In the genomic region with DNA sequence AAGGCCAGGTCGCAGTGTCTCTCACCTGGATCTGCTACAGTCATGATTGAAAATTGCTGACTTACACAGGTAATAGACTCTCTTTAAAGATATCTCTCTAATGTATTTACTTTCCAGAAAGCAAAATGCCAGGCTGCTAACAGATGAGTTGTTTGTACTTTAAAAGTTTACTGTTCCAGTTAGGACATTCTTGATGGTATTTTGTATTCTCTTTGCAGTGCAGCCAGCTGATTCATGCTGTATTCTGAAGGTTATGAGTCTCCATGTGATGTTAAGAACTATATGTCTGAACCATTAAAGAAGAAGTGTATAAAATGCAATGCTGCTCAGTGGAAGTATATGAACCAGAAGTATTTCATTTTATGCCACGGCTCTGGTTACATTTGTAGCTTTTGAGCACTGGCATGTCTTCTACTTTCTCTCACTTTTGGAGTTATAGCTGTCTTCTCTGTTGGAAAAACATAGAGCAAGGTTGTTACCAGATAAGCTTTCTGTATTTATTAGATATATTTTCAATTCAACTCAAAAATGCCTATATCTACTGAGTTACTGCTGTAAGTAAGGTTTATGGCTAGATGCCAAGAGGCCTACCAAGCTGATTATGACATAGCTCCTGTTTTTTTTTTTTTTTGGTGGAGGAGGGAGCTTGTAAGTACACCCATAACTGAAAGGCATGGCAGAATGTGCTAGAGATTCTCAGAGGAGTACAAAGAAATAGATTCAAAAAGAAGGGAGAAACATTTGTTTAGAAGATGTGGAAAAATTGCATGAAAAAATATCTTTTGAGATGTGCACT, we compare ENCODE assay signal across 17 cellular contexts.
DNase-seq lines count a peak whose midpoint lies in the region; ATAC-seq and TF ChIP-seq lines count a peak whose summit lies in the region.
"Had no signal": no experiment of that assay in that cellular context is flagged by ENCODE, and none has a peak within 500 bp of the region (broad histone marks: within the 10 kb centered on the region; RNA-seq: fewer than 3 reads in every experiment).

No MANE protein-coding gene starts in this region.

- no peak overlapping the region for H2AFZ ChIP-seq in H9 (ENCODE audit: low read length)

- no peaks in the 10 kb centered on the region for H4K20me1 ChIP-seq in H9 (ENCODE audit: control insufficient read depth, insufficient read depth, insufficient read length)

- no peaks in the 10 kb centered on the region for H3K4me1 ChIP-seq in H9 (ENCODE audit: insufficient read depth, low read length)
- H3K4me1 ChIP-seq: right atrium auricular region, SJCRH30 had no signal

- H3K4me1 Mint-ChIP-seq in H9, result no peaks in the 10 kb centered on the region
- peaks cover 3% of the 10 kb centered on the region for H3K4me1 Mint-ChIP-seq in osteocyte (ENCODE audit: unreplicated experiment)
- H3K4me1 Mint-ChIP-seq: activated naive CD8-positive, alpha-beta T cell treated with anti-CD3 and anti-CD28 coated beads for 36 hours had no signal

- H2BK15ac ChIP-seq in H9 (ENCODE audit: low read depth, low read length), result no peak overlapping the region

- H3K27me3 ChIP-seq in H9 (ENCODE audit: insufficient read depth, low read length), result no peaks in the 10 kb centered on the region
- H3K27me3 ChIP-seq: colonic mucosa, right atrium auricular region, SJCRH30 had no signal

- H4K5ac ChIP-seq in H9 (ENCODE audit: insufficient read length, low read depth, low read length), result no peak overlapping the region

- TF ChIP-seq CTCF in choroid plexus epithelial cell (conservative IDR thresholded peaks at IDR 0.05; ENCODE audit: low read depth, low read length) (no peak), H9 (conservative IDR thresholded peaks at IDR 0.05) (no peak), osteocyte (IDR thresholded peaks at IDR 0.05) (no peak)

- H2BK12ac ChIP-seq in H9 (ENCODE audit: insufficient read length, low read depth, low read length), result no peak overlapping the region

- no peak overlapping the region for H3K4me2 ChIP-seq in H9 (ENCODE audit: insufficient read depth, insufficient read length, low read length)

- no peak overlapping the region for H3K4ac ChIP-seq in H9 (ENCODE audit: low read depth, low read length)

- no peaks in the 10 kb centered on the region for H3K79me2 ChIP-seq in H9 (ENCODE audit: insufficient read depth, low read length)

- no peak overlapping the region for H3K27ac Mint-ChIP-seq in H9
- H3K27ac Mint-ChIP-seq in osteocyte (ENCODE audit: unreplicated experiment), result no peak overlapping the region
- H3K27ac Mint-ChIP-seq: activated naive CD8-positive, alpha-beta T cell treated with anti-CD3 and anti-CD28 coated beads for 36 hours had no signal

- no peak overlapping the region for H3T11ph ChIP-seq in H9 (ENCODE audit: low read length)

- H3K56ac ChIP-seq in H9 (ENCODE audit: insufficient read length, low read depth, low read length), result no peak overlapping the region

- no peak overlapping the region for H3K18ac ChIP-seq in H9 (ENCODE audit: insufficient read length, low read depth, low read length)

- H3K14ac ChIP-seq in H9 (ENCODE audit: insufficient read depth, low read length), result no peak overlapping the region

- H3K27me3 Mint-ChIP-seq in H9 (ENCODE audit: low read depth) (no peaks in the 10 kb centered on the region), osteocyte (ENCODE audit: unreplicated experiment) (peaks cover 18% of the 10 kb centered on the region)
- H3K27me3 Mint-ChIP-seq: activated naive CD8-positive, alpha-beta T cell treated with anti-CD3 and anti-CD28 coated beads for 36 hours had no signal

- H3K9ac ChIP-seq in H9 (ENCODE audit: extremely low read depth, insufficient read length, low read length), result no peak overlapping the region

- ATAC-seq in HG02970 (IDR thresholded peaks at IDR 0.05; ENCODE audit: low FRiP score, unreplicated experiment), result no peak

- no peak overlapping the region for H3K23ac ChIP-seq in H9 (ENCODE audit: insufficient read length, low read depth, low read length)

- WGBS in H9 (ENCODE audit: extremely low coverage, insufficient read length, low lambda C conversion rate), result no CpG with 5 or more reads among the region's 2 CpGs

- H3K4me3 Mint-ChIP-seq in H9 (no peak overlapping the region), osteocyte (ENCODE audit: unreplicated experiment) (no peak overlapping the region)
- H3K4me3 Mint-ChIP-seq: activated naive CD8-positive, alpha-beta T cell treated with anti-CD3 and anti-CD28 coated beads for 36 hours; CD14-positive monocyte; IgD-negative memory B cell had no signal

- H3K79me1 ChIP-seq in H9 (ENCODE audit: insufficient read depth, low read depth, low read length, poor library complexity, severe bottlenecking), result no peaks in the 10 kb centered on the region

- no peak overlapping the region for H2BK5ac ChIP-seq in H9 (ENCODE audit: insufficient read length, low read length)

- H3K4me3 ChIP-seq in choroid plexus epithelial cell (ENCODE audit: low read depth, low read length), result no peak overlapping the region
- H3K4me3 ChIP-seq: colonic mucosa, right atrium auricular region, SJCRH30 had no signal

- no peak overlapping the region for H3K27ac ChIP-seq in H9 (ENCODE audit: insufficient read length, low read depth, low read length)
- H3K27ac ChIP-seq: colonic mucosa, right atrium auricular region, SJCRH30 had no signal

- H2BK20ac ChIP-seq in H9 (ENCODE audit: low read depth, low read length, poor library complexity, severe bottlenecking), result no peak overlapping the region

- H2BK120ac ChIP-seq in H9 (ENCODE audit: low read depth, low read length, poor library complexity, severe bottlenecking), result no peak overlapping the region

- H3K23me2 ChIP-seq in H9 (ENCODE audit: insufficient read length, low read depth, low read length, poor library complexity, severe bottlenecking), result no peaks in the 10 kb centered on the region

- H3K9me3 Mint-ChIP-seq in H9, result no peaks in the 10 kb centered on the region
- H3K9me3 Mint-ChIP-seq in osteocyte (ENCODE audit: unreplicated experiment), result no peaks in the 10 kb centered on the region
- H3K9me3 Mint-ChIP-seq: activated naive CD8-positive, alpha-beta T cell treated with anti-CD3 and anti-CD28 coated beads for 36 hours had no signal

- H4K8ac ChIP-seq in H9 (replicated peaks; ENCODE audit: insufficient read length, low read depth, low read length), result no peak overlapping the region

- peak; percentile 17 for DNase-seq in EL
- peak; percentile 36 for DNase-seq in NCI-H2171 treated with DMSO at 0.1 percent for 48 hours (lab: John Stamatoyannopoulos, UW)
- DNase-seq in choroid plexus epithelial cell (ENCODE audit: low read depth), result peak; percentile 90
- peak; percentile 8 for DNase-seq in lung microvascular endothelial cell (ENCODE audit: low read depth in 2 of 2)
- DNase-seq in activated CD4-positive, CD25-positive, alpha-beta regulatory T cell treated with anti-CD3 and anti-CD28 coated beads, Interleukin-2, amount 50 U/mL, for 72 hours, result no peak
- no peak for DNase-seq in H9
- DNase-seq in osteocyte (ENCODE audit: extremely low spot score, unreplicated experiment), result no peak
- DNase-seq: activated CD4-positive, CD25-positive, alpha-beta regulatory T cell; activated naive CD8-positive, alpha-beta T cell treated with anti-CD3 and anti-CD28 coated beads for 36 hours; colonic mucosa; foreskin melanocyte; NK-92 treated with Interleukin-12 subunit alpha and Interleukin-12 subunit beta, amount 100 ng/mL, for 24 hours had no signal

- H3K9me3 ChIP-seq in H9 (ENCODE audit: control insufficient read depth, low read depth, low read length), result no peaks in the 10 kb centered on the region
- H3K9me3 ChIP-seq: colonic mucosa, right atrium auricular region, SJCRH30 had no signal

- H4K91ac ChIP-seq in H9 (ENCODE audit: insufficient read length, low read depth, low read length), result no peak overlapping the region

- H3K36me3 Mint-ChIP-seq in H9 (ENCODE audit: insufficient read depth in 1 of 3, low read depth in 3 of 3) (no peaks in the 10 kb centered on the region), osteocyte (ENCODE audit: unreplicated experiment) (no peaks in the 10 kb centered on the region)
- H3K36me3 Mint-ChIP-seq: activated naive CD8-positive, alpha-beta T cell treated with anti-CD3 and anti-CD28 coated beads for 36 hours; CD14-positive monocyte; IgD-negative memory B cell had no signal

- H2AK5ac ChIP-seq in H9 (ENCODE audit: insufficient read length, low read length), result no peak overlapping the region

Comparison
In these comparisons a context has a peak if more than half of its experiments do, and no peak if none do; other contexts are left out.
1. DNase-seq: peak in EL (single experiment), NCI-H2171 treated with DMSO at 0.1 percent for 48 hours (single experiment), choroid plexus epithelial cell (single experiment) and lung microvascular endothelial cell (2 of 2); none in activated CD4-positive, CD25-positive, alpha-beta regulatory T cell treated with anti-CD3 and anti-CD28 coated beads, Interleukin-2, amount 50 U/mL, for 72 hours (single experiment), H9 (single experiment) and osteocyte (single experiment).